Comparison of ENCODE assay signal across 8 cellular contexts in the genomic region with DNA sequence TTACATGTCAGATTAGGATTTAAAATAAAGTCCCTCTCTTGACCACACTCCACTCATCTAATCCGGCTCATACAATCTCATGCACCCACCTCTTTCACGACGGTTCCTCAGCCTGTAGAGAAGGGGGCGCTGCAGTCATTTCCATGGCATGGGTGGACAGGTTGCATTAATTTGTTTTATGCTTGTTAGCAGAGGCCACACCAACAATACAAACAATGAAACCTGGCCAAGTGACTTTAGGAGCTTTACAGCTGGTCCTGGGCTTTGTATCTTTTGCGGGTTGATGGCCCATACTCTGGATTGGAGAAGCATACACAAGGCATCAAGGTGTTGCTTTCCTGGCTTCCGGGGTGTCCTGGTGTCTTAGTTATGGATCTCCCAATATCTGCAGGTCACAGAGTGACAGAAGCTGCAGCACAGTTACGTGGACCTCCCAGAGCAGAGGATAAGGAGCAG. TPM values are rescaled to one million over a fixed set of nuclear protein-coding genes. Genes with fewer than 3 reads are reported as not detected.
A peak's percentile ranks its signal among the peaks of the same experiment; 100 is the strongest.
DNase-seq lines count a peak whose midpoint lies in the region; ATAC-seq and TF ChIP-seq lines count a peak whose summit lies in the region.

No MANE protein-coding gene starts in this region.

- CTCF ChIA-PET in OCI-LY7 (lab: Charles Lee; ENCODE audit: unreplicated experiment), result interaction anchor here (0.7 kb wide), 1 partner anchor 79 kb away, joined by 3 read pairs; no protein-coding TSS in a partner anchor

- ATAC-seq in HG03097 (IDR thresholded peaks at IDR 0.05; ENCODE audit: low FRiP score, unreplicated experiment) (no peak), HG03025 (IDR thresholded peaks at IDR 0.05; ENCODE audit: low FRiP score, unreplicated experiment) (no peak), HG02571 (IDR thresholded peaks at IDR 0.05; ENCODE audit: unreplicated experiment) (no peak)

- H3K4me3 ChIP-seq in GM12865 (ENCODE audit: low read depth, low read length), result no peak overlapping the region
- H3K4me3 ChIP-seq in OCI-LY7 (ENCODE audit: low read depth, low read length, poor library complexity, severe bottlenecking), result no peak overlapping the region
- H3K4me3 ChIP-seq in fibroblast of pulmonary artery (replicated peaks; ENCODE audit: low read depth, low read length), result no peak overlapping the region

- H3K9me3 ChIP-seq in OCI-LY7 (ENCODE audit: low read length), result no peaks in the 10 kb centered on the region

- peak; percentile 34 for DNase-seq in ACHN
- peak; percentile 39 for DNase-seq in GM12865 (ENCODE audit: low read depth)
- DNase-seq in OCI-LY7 (ENCODE audit: low spot score), result peak; percentile 43
- DNase-seq in fibroblast of pulmonary artery (ENCODE audit: low read depth), result peak; percentile 77
- no peak for DNase-seq in T-helper 9 cell

- H4K20me1 ChIP-seq in OCI-LY7 (ENCODE audit: insufficient read depth, low read length), result no peaks in the 10 kb centered on the region

- no peak overlapping the region for H3K27ac ChIP-seq in OCI-LY7 (ENCODE audit: low read depth, low read length, poor library complexity, severe bottlenecking)

- POLR2A ChIA-PET in OCI-LY7 (lab: Charles Lee), result no interaction called here

- H3K4me2 ChIP-seq in OCI-LY7 (ENCODE audit: low read length), result no peak overlapping the region

- in situ Hi-C loops in ACHN (cut with HindIII; ENCODE audit: low pct_ligation_motif_present, low pct_unique_long_range_greater_than_20kb, low sequenced_read_pairs), result no loop called here

- intact Hi-C loops in OCI-LY7 (cut with micrococcal nuclease; ENCODE audit: unreplicated experiment), result loop anchor here (5.0 kb wide), 1 partner anchor 78 kb away; no protein-coding TSS in a partner anchor

- H3K36me3 ChIP-seq in OCI-LY7 (ENCODE audit: insufficient read depth, low read length), result no peaks in the 10 kb centered on the region

- peaks cover 9% of the 10 kb centered on the region for H3K4me1 ChIP-seq in OCI-LY7 (ENCODE audit: insufficient read depth, low read length, poor library complexity, severe bottlenecking)

- no peaks in the 10 kb centered on the region for H3K79me2 ChIP-seq in OCI-LY7 (ENCODE audit: insufficient read depth, low read depth, low read length)

- H2AFZ ChIP-seq in OCI-LY7 (ENCODE audit: low read length), result no peak overlapping the region

- H3K9me2 ChIP-seq in OCI-LY7 (ENCODE audit: insufficient read depth, low read length), result no peaks in the 10 kb centered on the region

- no TSS peak for BruUV-seq in OCI-LY7 (replicated peaks; lab: Mats Ljungman, UMichigan)

- TF ChIP-seq CTCF in GM12865 (IDR thresholded peaks at IDR 0.05; ENCODE audit: insufficient read depth, low read depth, low read length, missing control alignments) (peak; percentile 12), OCI-LY7 (conservative IDR thresholded peaks at IDR 0.05; ENCODE audit: low read length) (peak; percentile 73), fibroblast of pulmonary artery (IDR thresholded peaks at IDR 0.05; ENCODE audit: low read length, missing control alignments) (peak; percentile 84)

RNA-seq across cellular contexts. Expression of a gene that starts 9.7 kb away (rescaled TPM):
- 45.8 and 57.2 TPM in 2 replicates for total RNA-seq in OCI-LY7 (2014; rRNA removed; shearing (Covaris generic))
- total RNA-seq in OCI-LY7 (2022), result 73.3 and 92.2 TPM in 2 replicates

RNA-seq across cellular contexts. Expression of a gene that starts 14.1 kb away (rescaled TPM):
- total RNA-seq in OCI-LY7 (2014; rRNA removed; shearing (Covaris generic)), result not detected in 2 replicates
- not detected in 2 replicates for total RNA-seq in OCI-LY7 (2022)

RNA-seq across cellular contexts. Expression of a gene that starts 42.9 kb away (rescaled TPM):
- total RNA-seq in OCI-LY7 (2014; rRNA removed; shearing (Covaris generic)), result 14.8 and 18.9 TPM in 2 replicates
- 46.4 and 53.8 TPM in 2 replicates for total RNA-seq in OCI-LY7 (2022)

RNA-seq across cellular contexts. Expression of a gene that starts 46.1 kb away (rescaled TPM):
- total RNA-seq in OCI-LY7 (2014; rRNA removed; shearing (Covaris generic)), result 44.7 and 52.3 TPM in 2 replicates
- 81.1 and 81.2 TPM in 2 replicates for total RNA-seq in OCI-LY7 (2022)

Comparison
In these comparisons a context has a peak if more than half of its experiments do, and no peak if none do; other contexts are left out.
1. CTCF ChIP-seq: peak in every context shown above with its lines; median percentile 84 in fibroblast of pulmonary artery; 73 in OCI-LY7; 12 in GM12865.